10 cellular contexts compared by ENCODE assay signal in genomic region chr15:69454953-69455352, GRCh38. TPM values are rescaled to one million over a fixed set of nuclear protein-coding genes. Genes with fewer than 3 reads are reported as not detected.
DNase-seq lines count a peak whose midpoint lies in the region; ATAC-seq, FAIRE-seq and TF ChIP-seq lines count a peak whose summit lies in the region.
"Had no signal": no experiment of that assay in that cellular context is flagged by ENCODE, and none has a peak within 500 bp of the region (broad histone marks: within the 10 kb centered on the region; RNA-seq: fewer than 3 reads in every experiment).

No MANE protein-coding gene starts in this region.

- in situ Hi-C loops in HepG2 (cut with HindIII; ENCODE audit: extremely low pct_ligation_motif_present, low pct_unique_long_range_greater_than_20kb), result loop anchor here (25.0 kb wide), 2 partner anchors 632 to 643 kb away; partner anchors contain the start of genes ANP32A and TLE3

- H3K27ac ChIP-seq in HepG2 (ENCODE audit: extremely low read length, insufficient read depth, low read length) (peak overlapping the region; percentile 98), right lobe of liver (no peak overlapping the region), vagina (peak overlapping the region; percentile 95)

- H3K27ac Mint-ChIP-seq in activated CD8-positive, alpha-beta T cell treated with anti-CD3 and anti-CD28 coated beads for 36 hours, result peak overlapping the region; percentile 71

- H3K4me3 Mint-ChIP-seq in activated CD8-positive, alpha-beta T cell treated with anti-CD3 and anti-CD28 coated beads for 36 hours, result peak overlapping the region; percentile 99

- TF ChIP-seq EP300 in HepG2 (IDR thresholded peaks at IDR 0.05; ENCODE audit: low read depth in 2 of 2, low read length in 2 of 2), result no peak
- no peak for TF ChIP-seq EP300 in HepG2 (CRISPR knock-in tag; IDR thresholded peaks at IDR 0.05; ENCODE audit: borderline replicate concordance)

- CTCF ChIA-PET in HepG2 (lab: Yijun Ruan, JAX; ENCODE audit: low intra/inter-chr PET ratio, low total read pairs), result no interaction called here
- CTCF ChIA-PET in activated CD8-positive, alpha-beta T cell treated with anti-CD3 and anti-CD28 coated beads for 36 hours (lab: Charles Lee), result interaction anchor here (1.9 to 4.2 kb wide), 3 partner anchors 8 to 24 kb away, joined by 7 to 40 read pairs (median 8); no protein-coding TSS in a partner anchor

- H3K36me3 ChIP-seq in HepG2 (replicated peaks in 1 of 2; ENCODE audit: control insufficient read depth in 1 of 2, insufficient read depth in 2 of 2, low read length in 2 of 2), result peaks cover 5 to 23% of the 10 kb centered on the region in 2 experiments; a peak in 4 of 5 replicates
- peaks cover 6 to 34% (median 14%) of the 10 kb centered on the region in 4 donors for H3K36me3 ChIP-seq in right lobe of liver
- H3K36me3 ChIP-seq in iPS-15b (ENCODE audit: control insufficient read depth, insufficient read depth, low read length), result peaks cover 16% of the 10 kb centered on the region
- peaks cover 0 to 26% of the 10 kb centered on the region in 2 donors for H3K36me3 ChIP-seq in vagina

- DNase-seq in HepG2 (ENCODE audit: low spot score) (no peak), right lobe of liver (no peak), vagina (ENCODE audit: extremely low spot score in 2 of 2) (no peak), NCI-H2227 treated with DMSO at 0.1 percent for 48 hours (lab: John Stamatoyannopoulos, UW) (no peak), H4 (ENCODE audit: low spot score) (no peak)
- no peak for DNase-seq in activated CD8-positive, alpha-beta T cell treated with anti-CD3 and anti-CD28 coated beads for 36 hours
- DNase-seq: NCI-H1417 treated with DMSO at 0.1 percent for 48 hours had no signal

- peak overlapping the region; percentile 93 for H3K4me2 ChIP-seq in HepG2 (ENCODE audit: low read depth, low read length)

- no peaks in the 10 kb centered on the region; a peak in 1 of 5 replicates for H3K27me3 ChIP-seq in HepG2 (ENCODE audit: control insufficient read depth in 1 of 2, insufficient read depth in 2 of 2, low read length in 2 of 2)
- no peaks in the 10 kb centered on the region for H3K27me3 ChIP-seq in right lobe of liver
- H3K27me3 ChIP-seq in iPS-15b (ENCODE audit: control insufficient read depth, insufficient read depth, low read length), result no peaks in the 10 kb centered on the region
- H3K27me3 ChIP-seq in vagina, result no peaks in the 10 kb centered on the region

- POLR2A ChIA-PET in HepG2 (lab: Yijun Ruan, JAX), result interaction anchor here (4.2 kb wide), 2 partner anchors 7 to 40 kb away, joined by 40 to 149 read pairs; partner anchors contain the start of gene KIF23
- POLR2A ChIA-PET in activated CD8-positive, alpha-beta T cell treated with anti-CD3 and anti-CD28 coated beads for 36 hours (lab: Charles Lee), result interaction anchor here (0.6 to 7.2 kb wide), 3 partner anchors 10 to 1080 kb away, joined by 3 to 225 read pairs (median 37); partner anchors contain the start of gene TLE3

- H3K79me2 ChIP-seq in HepG2 (ENCODE audit: insufficient read depth, low read length), result peaks cover 31% of the 10 kb centered on the region

- TF ChIP-seq CTCF in HepG2 (CRISPR knock-in tag; IDR thresholded peaks at IDR 0.05) (no peak), right lobe of liver (IDR thresholded peaks at IDR 0.05) (no peak), vagina (IDR thresholded peaks at IDR 0.05) (no peak)
- TF ChIP-seq CTCF in activated CD8-positive, alpha-beta T cell treated with anti-CD3 and anti-CD28 coated beads for 36 hours (IDR thresholded peaks at IDR 0.05), result no peak

- no peak overlapping the region for H2AFZ ChIP-seq in HepG2 (ENCODE audit: low read length)

- WGBS in HepG2 (ENCODE audit: low lambda C conversion rate), result 21% methylated on average over 5 of the region's 5 CpGs
- WGBS in right lobe of liver (ENCODE audit: insufficient coverage, low coverage, low lambda C conversion rate, missing lambda C conversion rate), result 47% methylated on average over 5 of the region's 5 CpGs

- TF ChIP-seq RAD21 in HepG2 (CRISPR knock-in tag; IDR thresholded peaks at IDR 0.05), result no peak

- H3K4me3 ChIP-seq in HepG2 (replicated peaks in 1 of 3; ENCODE audit: insufficient read depth in 1 of 3, low read depth in 2 of 3, low read length in 3 of 3) (peak overlapping the region; percentile 36 to 92 (median 89)), right lobe of liver (no peak overlapping the region), iPS-15b (ENCODE audit: low read depth, low read length) (peak overlapping the region; percentile 65), vagina (peak overlapping the region in 1 of 2 donors; percentile 93)

- H3K4me1 Mint-ChIP-seq in activated CD8-positive, alpha-beta T cell treated with anti-CD3 and anti-CD28 coated beads for 36 hours (ENCODE audit: low read depth), result peaks cover 26% of the 10 kb centered on the region

- peak overlapping the region; percentile 95 for H3K9ac ChIP-seq in HepG2 (ENCODE audit: insufficient read depth, low read depth, low read length)
- H3K9ac ChIP-seq in iPS-15b (ENCODE audit: low read depth, low read length), result peak overlapping the region; percentile 2

- TF ChIP-seq POLR2A in HepG2 (IDR thresholded peaks at IDR 0.05; ENCODE audit: insufficient read depth in 1 of 2, low read depth in 2 of 2, low read length in 2 of 2) (no peak), right lobe of liver (IDR thresholded peaks at IDR 0.05) (no peak), vagina (IDR thresholded peaks at IDR 0.05) (no peak)

- no peaks in the 10 kb centered on the region for H3K27me3 Mint-ChIP-seq in activated CD8-positive, alpha-beta T cell treated with anti-CD3 and anti-CD28 coated beads for 36 hours

- intact Hi-C loops in HepG2 (cut with micrococcal nuclease; ENCODE audit: unreplicated experiment), result loop anchor here (5.0 kb wide), 1 partner anchor 38 kb away; no protein-coding TSS in a partner anchor
- intact Hi-C loops in right lobe of liver (cut with DNase I), result no loop called here
- intact Hi-C loops in activated CD8-positive, alpha-beta T cell treated with anti-CD3 and anti-CD28 coated beads for 36 hours (cut with micrococcal nuclease), result no loop called here
- intact Hi-C loops in vagina (cut with DNase I), result no loop called here

- no peak for FAIRE-seq in HepG2 (lab: Jason Lieb, UNC)
- FAIRE-seq: TTC549 had no signal

- peaks cover 40% of the 10 kb centered on the region for H4K20me1 ChIP-seq in HepG2 (ENCODE audit: insufficient read depth, low read length)

- H3K9me3 ChIP-seq in HepG2 (ENCODE audit: low read length) (no peaks in the 10 kb centered on the region), right lobe of liver (no peaks in the 10 kb centered on the region), iPS-15b (ENCODE audit: control insufficient read depth, insufficient read depth, low read length) (no peaks in the 10 kb centered on the region), vagina (no peaks in the 10 kb centered on the region)

- H3K9me3 Mint-ChIP-seq in activated CD8-positive, alpha-beta T cell treated with anti-CD3 and anti-CD28 coated beads for 36 hours, result no peaks in the 10 kb centered on the region

- peaks cover 47% of the 10 kb centered on the region for H3K36me3 Mint-ChIP-seq in activated CD8-positive, alpha-beta T cell treated with anti-CD3 and anti-CD28 coated beads for 36 hours (ENCODE audit: low read depth)

- H3K4me1 ChIP-seq in HepG2 (ENCODE audit: insufficient read depth, low read length) (peaks cover 27% of the 10 kb centered on the region), right lobe of liver (peaks cover 0 to 17% (median 7%) of the 10 kb centered on the region in 4 donors), iPS-15b (ENCODE audit: control insufficient read depth, insufficient read depth, low read length) (no peaks in the 10 kb centered on the region), vagina (peaks cover 40% of the 10 kb centered on the region)

- ATAC-seq in HepG2 (no peak), right lobe of liver (no peak), GM19467 (IDR thresholded peaks at IDR 0.05; ENCODE audit: unreplicated experiment) (no peak)
- no peak for ATAC-seq in activated CD8-positive, alpha-beta T cell treated with anti-CD3 and anti-CD28 coated beads for 36 hours

- BruUV-seq in HepG2 (replicated peaks; lab: Mats Ljungman, UMichigan), result no TSS peak

RNA-seq across cellular contexts. Expression of gene RPLP1, which starts 2.3 kb away (rescaled TPM):
- total RNA-seq in HepG2 (2016; rRNA removed; fragmentation: Illumina TruSeq; extraction: Trizol) (797 and 817 TPM in 2 replicates), right lobe of liver (100 to 1,000 TPM; 164 to 536 (median 471) TPM), vagina (1,258 TPM)
- 2,715 and 2,875 TPM in 2 replicates for total RNA-seq in HepG2 (2016; cell fraction: cytosol; rRNA removed; fragmentation: Illumina TruSeq; extraction: Trizol; ENCODE audit: low read depth)
- 770 and 847 TPM in 2 replicates for total RNA-seq in HepG2 (2016; cell fraction: insoluble cytoplasmic fraction; rRNA removed; fragmentation: Illumina TruSeq; extraction: Trizol)
- 2,691 and 2,904 TPM in 2 replicates for total RNA-seq in HepG2 (2016; cell fraction: membrane; rRNA removed; fragmentation: Illumina TruSeq; extraction: Trizol)
- total RNA-seq in HepG2 (2016; cell fraction: nucleus; rRNA removed; fragmentation: Illumina TruSeq; extraction: Trizol), result 376 and 425 TPM in 2 replicates
- polyA plus RNA-seq in HepG2 (2011; rRNA removed), result 929 and 1,118 TPM in 2 replicates
- 1,248 and 1,609 TPM in 2 replicates for polyA plus RNA-seq in HepG2 (2011; cell fraction: cytosol; rRNA removed)
- polyA plus RNA-seq in HepG2 (2011; cell fraction: nucleus; rRNA removed), result 481 and 511 TPM in 2 replicates
- polyA plus RNA-seq in HepG2 (2012), result 1,800 and 1,929 TPM in 2 replicates
- 7,466 and 8,712 TPM in 2 replicates for polyA plus RNA-seq in HepG2 (2016; cell fraction: cytosol; fragmentation: Illumina TruSeq; extraction: Trizol; ENCODE audit: low read depth)
- polyA plus RNA-seq in HepG2 (2016; cell fraction: insoluble cytoplasmic fraction; fragmentation: Illumina TruSeq; extraction: Trizol; ENCODE audit: low read depth), result 1,627 and 1,657 TPM in 2 replicates
- 6,180 and 6,214 TPM in 2 replicates for polyA plus RNA-seq in HepG2 (2016; cell fraction: membrane; fragmentation: Illumina TruSeq; extraction: Trizol; ENCODE audit: low read depth)
- polyA plus RNA-seq in HepG2 (2016; cell fraction: nucleus; fragmentation: Illumina TruSeq; extraction: Trizol; ENCODE audit: insufficient read depth, low read depth), result 1,328 and 1,370 TPM in 2 replicates
- 1,160 and 1,197 TPM in 2 replicates for polyA minus RNA-seq in HepG2 (2011; rRNA and poly(A)+ RNA removed; ENCODE audit: low replicate concordance)
- 1,916 and 2,042 TPM in 2 replicates for polyA minus RNA-seq in HepG2 (2011; cell fraction: cytosol; rRNA and poly(A)+ RNA removed)
- polyA minus RNA-seq in HepG2 (2011; cell fraction: nucleus; rRNA and poly(A)+ RNA removed), result 190 and 217 TPM in 2 replicates
- total RNA-seq in activated CD8-positive, alpha-beta T cell treated with anti-CD3 and anti-CD28 coated beads for 36 hours, result 1,000 to 10,000 TPM; 2,583 to 2,701 TPM
- 93.2 and 187 TPM in 2 replicates for total RNA-seq in H4 (2014; rRNA removed; shearing (Covaris generic))

RNA-seq across cellular contexts. Expression of gene KIF23, which starts 40.8 kb away (rescaled TPM):
- 38.1 and 51.2 TPM in 2 replicates for total RNA-seq in HepG2 (2016; rRNA removed; fragmentation: Illumina TruSeq; extraction: Trizol)
- 25.1 and 27.8 TPM in 2 replicates for total RNA-seq in HepG2 (2016; cell fraction: cytosol; rRNA removed; fragmentation: Illumina TruSeq; extraction: Trizol; ENCODE audit: low read depth)
- total RNA-seq in HepG2 (2016; cell fraction: insoluble cytoplasmic fraction; rRNA removed; fragmentation: Illumina TruSeq; extraction: Trizol), result 36.6 and 47.8 TPM in 2 replicates
- 11.1 and 11.6 TPM in 2 replicates for total RNA-seq in HepG2 (2016; cell fraction: membrane; rRNA removed; fragmentation: Illumina TruSeq; extraction: Trizol)
- total RNA-seq in HepG2 (2016; cell fraction: nucleus; rRNA removed; fragmentation: Illumina TruSeq; extraction: Trizol), result 35.8 and 39.8 TPM in 2 replicates
- 8.4 and 11.3 TPM in 2 replicates for polyA plus RNA-seq in HepG2 (2011; rRNA removed)
- polyA plus RNA-seq in HepG2 (2011; cell fraction: cytosol; rRNA removed), result 3.8 and 5.7 TPM in 2 replicates
- polyA plus RNA-seq in HepG2 (2011; cell fraction: nucleus; rRNA removed), result 18.6 and 25.3 TPM in 2 replicates
- 6.7 and 12.1 TPM in 2 replicates for polyA plus RNA-seq in HepG2 (2012)
- polyA plus RNA-seq in HepG2 (2016; cell fraction: cytosol; fragmentation: Illumina TruSeq; extraction: Trizol; ENCODE audit: low read depth), result 1.1 and 1.3 TPM in 2 replicates
- 41.4 and 46.9 TPM in 2 replicates for polyA plus RNA-seq in HepG2 (2016; cell fraction: insoluble cytoplasmic fraction; fragmentation: Illumina TruSeq; extraction: Trizol; ENCODE audit: low read depth)
- polyA plus RNA-seq in HepG2 (2016; cell fraction: membrane; fragmentation: Illumina TruSeq; extraction: Trizol; ENCODE audit: low read depth), result 2.8 and 3.7 TPM in 2 replicates
- 51.9 and 52.6 TPM in 2 replicates for polyA plus RNA-seq in HepG2 (2016; cell fraction: nucleus; fragmentation: Illumina TruSeq; extraction: Trizol; ENCODE audit: insufficient read depth, low read depth)
- 9.4 and 66.2 TPM in 2 replicates for polyA minus RNA-seq in HepG2 (2011; rRNA and poly(A)+ RNA removed; ENCODE audit: low replicate concordance)
- polyA minus RNA-seq in HepG2 (2011; cell fraction: cytosol; rRNA and poly(A)+ RNA removed), result 5.4 and 6.8 TPM in 2 replicates
- 19.5 and 25.9 TPM in 2 replicates for polyA minus RNA-seq in HepG2 (2011; cell fraction: nucleus; rRNA and poly(A)+ RNA removed)
- 1 to 10 TPM in 4 of 6 experiments, under 1 TPM in 2; 0.09 to 2.2 (median 1.2) TPM for total RNA-seq in right lobe of liver
- 10 to 100 TPM; 45.4 to 47.0 TPM for total RNA-seq in activated CD8-positive, alpha-beta T cell treated with anti-CD3 and anti-CD28 coated beads for 36 hours
- total RNA-seq in vagina, result 7.4 TPM
- total RNA-seq in H4 (2014; rRNA removed; shearing (Covaris generic)), result 45.0 and 67.5 TPM in 2 replicates

Comparison
In these comparisons a context has a peak if more than half of its experiments do, and no peak if none do; other contexts are left out.
1. H3K27ac ChIP-seq: peak in HepG2 (single experiment) and vagina (single experiment); none in right lobe of liver (0 of 3).
2. H3K4me3 ChIP-seq: peak in HepG2 (3 of 3) and iPS-15b (single experiment); none in right lobe of liver (0 of 3).